In genomic region chr17:50815400-50815799, GRCh38 we compare ENCODE assay signal across 26 cellular contexts. TPM values are rescaled to one million over a fixed set of nuclear protein-coding genes. Genes with fewer than 3 reads are reported as not detected.
"Had no signal": no experiment of that assay in that cellular context is flagged by ENCODE, and none has a peak within 500 bp of the region (broad histone marks: within the 10 kb centered on the region; RNA-seq: fewer than 3 reads in every experiment).

No MANE protein-coding gene starts in this region.

- H3K36me3 Mint-ChIP-seq: mesothelial cell of epicardium; natural killer cell; stimulated activated naive B cell treated with anti-CD40 and anti-IgM and Interleukin-4, amounts not matched to agents 10 μg/mL and 1 μg/mL and 100 μg/mL, for 72 hours had no signal

- H3K27me3 ChIP-seq: hepatocyte, right atrium auricular region, sigmoid colon, testis, tibial nerve, vagina had no signal

- ATAC-seq: left cardiac atrium; lower lobe of right lung; natural killer cell; stimulated activated naive B cell treated with anti-CD40 and anti-IgM and Interleukin-4, amounts not matched to agents 10 μg/mL and 1 μg/mL and 100 μg/mL, for 72 hours; stimulated activated naive CD8-positive, alpha-beta T cell treated with anti-CD3 and anti-CD28 coated beads, Interleukin-15, amount 100 ng/mL, for 72 hours; upper lobe of right lung had no signal

- H3K4me3 ChIP-seq: hepatocyte, left ventricle myocardium inferior, lower lobe of right lung, right atrium auricular region, sigmoid colon, skin epidermis, testis, tibial nerve, upper lobe of right lung, vagina had no signal

- DNase-seq: foreskin melanocyte; head of caudate nucleus; kidney; left cardiac atrium; left ventricle myocardium inferior; lower lobe of right lung; natural killer cell; sigmoid colon; stimulated activated CD4-positive, alpha-beta T cell treated with anti-CD3 and anti-CD28 coated beads, Interleukin-2, amount 100 ng/mL, for 24 hours; stimulated activated CD4-positive, alpha-beta T cell treated with anti-CD3 and anti-CD28 coated beads, Interleukin-4, amount 100 ng/mL, for 4 hours; stimulated activated naive B cell treated with anti-CD40 and anti-IgM and Interleukin-4, amounts not matched to agents 10 μg/mL and 1 μg/mL and 100 μg/mL, for 72 hours; stimulated activated naive CD8-positive, alpha-beta T cell treated with anti-CD3 and anti-CD28 coated beads, Interleukin-15, amount 100 ng/mL, for 72 hours; testis; upper lobe of right lung had no signal

- H3K9me3 ChIP-seq: left ventricle myocardium inferior, lower lobe of right lung, right atrium auricular region, sigmoid colon, testis, tibial nerve, upper lobe of right lung, vagina had no signal

- H3K4me3 Mint-ChIP-seq: memory B cell; mesothelial cell of epicardium; natural killer cell; neural crest cell; stimulated activated naive B cell treated with anti-CD40 and anti-IgM and Interleukin-4, amounts not matched to agents 10 μg/mL and 1 μg/mL and 100 μg/mL, for 72 hours; stimulated activated naive CD8-positive, alpha-beta T cell treated with anti-CD3 and anti-CD28 coated beads, Interleukin-15, amount 100 ng/mL, for 72 hours had no signal

- H3K36me3 ChIP-seq: left ventricle myocardium inferior, lower lobe of right lung, right atrium auricular region, sigmoid colon, tibial nerve, upper lobe of right lung, vagina had no signal

- H3K4me1 Mint-ChIP-seq: neural crest cell had no signal

- H3K27ac Mint-ChIP-seq: memory B cell; mesothelial cell of epicardium; natural killer cell; stimulated activated naive B cell treated with anti-CD40 and anti-IgM and Interleukin-4, amounts not matched to agents 10 μg/mL and 1 μg/mL and 100 μg/mL, for 72 hours; stimulated activated naive CD8-positive, alpha-beta T cell treated with anti-CD3 and anti-CD28 coated beads, Interleukin-15, amount 100 ng/mL, for 72 hours had no signal

RNA-seq across cellular contexts. Expression of gene WFIKKN2, which starts 20.0 kb away (rescaled TPM):
- total RNA-seq: endothelial cell of umbilical vein, natural killer cell, osteocyte had no signal

RNA-seq across cellular contexts. Expression of gene ANKRD40CL, which starts 48.1 kb away (rescaled TPM):
- total RNA-seq: endothelial cell of umbilical vein, kidney, left cardiac atrium, left ventricle myocardium inferior, lower lobe of right lung, mesothelial cell of epicardium, myocyte, natural killer cell, neural crest cell, osteocyte, right atrium auricular region, sigmoid colon, subcutaneous adipose tissue, testis, tibial nerve, upper lobe of right lung, vagina had no signal
